In the genomic region with DNA sequence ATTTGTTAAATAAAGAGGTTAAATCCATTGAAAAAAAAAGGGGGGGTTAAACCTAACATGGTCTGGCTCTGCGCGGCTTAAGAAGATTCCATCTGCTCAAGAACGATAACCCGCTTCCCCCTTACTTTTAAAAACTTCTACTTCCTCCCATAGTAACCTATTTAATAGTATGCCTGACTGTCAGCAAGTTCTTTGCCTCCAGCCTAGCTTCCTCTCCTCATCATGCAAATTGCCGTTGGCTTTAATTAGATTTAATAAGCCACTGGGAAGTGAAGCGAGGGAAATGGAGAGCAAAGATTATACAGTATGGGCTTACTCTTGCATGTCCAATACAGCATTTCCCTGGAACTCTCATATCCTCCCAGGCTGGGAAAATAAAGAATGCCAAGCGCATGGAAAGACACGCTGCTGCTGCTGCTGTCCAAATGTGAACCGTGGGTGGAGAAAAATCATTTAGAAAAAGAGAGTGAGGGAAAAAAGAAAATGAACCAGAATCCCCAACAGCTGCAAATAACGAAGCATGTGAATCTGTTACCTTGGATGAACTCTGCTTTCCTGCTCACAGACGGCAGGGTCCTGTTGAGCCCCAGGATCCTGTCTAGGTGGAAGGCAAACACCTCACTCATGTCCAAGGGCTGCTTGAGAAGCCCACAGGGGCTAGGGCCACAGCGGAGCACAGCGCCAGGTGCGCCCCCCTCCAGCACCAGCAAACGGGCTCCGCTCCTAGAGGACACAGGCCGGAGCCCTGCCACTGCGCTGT, we compare ENCODE assay signal across 9 cellular contexts. TPM values are rescaled to one million over a fixed set of nuclear protein-coding genes. Genes with fewer than 3 reads are reported as not detected.
DNase-seq lines count a peak whose midpoint lies in the region; ATAC-seq, FAIRE-seq and TF ChIP-seq lines count a peak whose summit lies in the region.
"Had no signal": no experiment of that assay in that cellular context is flagged by ENCODE, and none has a peak within 500 bp of the region (broad histone marks: within the 10 kb centered on the region; RNA-seq: fewer than 3 reads in every experiment).

No MANE protein-coding gene starts in this region.

- BruUV-seq in endothelial cell of umbilical vein (replicated peaks; lab: Mats Ljungman, UMichigan) = TSS peak; percentile 6

- dilution Hi-C loops in endothelial cell of umbilical vein (cut with MboI; ENCODE audit: extremely low pct_ligation_motif_present, low sequenced_read_pairs) = loop anchor here (25.0 kb wide), 1 partner anchor 158 kb away; no protein-coding TSS in a partner anchor

- no peaks in the 10 kb centered on the region for H3K9me3 ChIP-seq in endothelial cell of umbilical vein (replicated peaks; ENCODE audit: control insufficient read depth, insufficient read depth, low read length)
- no peaks in the 10 kb centered on the region for H3K9me3 ChIP-seq in neutrophil

- ATAC-seq in activated CD8-positive, alpha-beta T cell treated with anti-CD3 and anti-CD28 coated beads for 36 hours = no peak
- ATAC-seq in SK-N-SH treated with all-trans-retinoic acid at 6 μM for 48 hours = no peak

- no peaks in the 10 kb centered on the region for H3K27me3 ChIP-seq in endothelial cell of umbilical vein (ENCODE audit: control insufficient read depth in 2 of 2, insufficient read depth in 2 of 2, low read length in 2 of 2)
- peaks cover 35% of the 10 kb centered on the region for H3K27me3 ChIP-seq in neutrophil

- H3K36me3 ChIP-seq in endothelial cell of umbilical vein (ENCODE audit: control insufficient read depth in 2 of 2, extremely low read depth in 1 of 2, insufficient read depth in 2 of 2, low read length in 2 of 2) = peaks cover 0 to 5% of the 10 kb centered on the region in 2 experiments
- H3K36me3 ChIP-seq in neutrophil = no peaks in the 10 kb centered on the region

- TF ChIP-seq POLR2A in endothelial cell of umbilical vein (IDR thresholded peaks at IDR 0.05; ENCODE audit: low read depth, low read length) (no peak), GM12892 (IDR thresholded peaks at IDR 0.05; ENCODE audit: low read depth, low read length) (no peak)

- FAIRE-seq in endothelial cell of umbilical vein (lab: Jason Lieb, UNC) (peak; percentile 55), GM12892 (lab: Jason Lieb, UNC) (no peak)

- peaks cover 30% of the 10 kb centered on the region for H3K27me3 Mint-ChIP-seq in activated CD8-positive, alpha-beta T cell treated with anti-CD3 and anti-CD28 coated beads for 36 hours

- H3K36me3 Mint-ChIP-seq in activated CD8-positive, alpha-beta T cell treated with anti-CD3 and anti-CD28 coated beads for 36 hours (ENCODE audit: low read depth) = no peaks in the 10 kb centered on the region

- POLR2A ChIA-PET in endothelial cell of umbilical vein (lab: Charles Lee) = no interaction called here
- POLR2A ChIA-PET in activated CD8-positive, alpha-beta T cell treated with anti-CD3 and anti-CD28 coated beads for 36 hours (lab: Charles Lee) = no interaction called here

- DNase-seq in NCI-H526 (lab: John Stamatoyannopoulos, UW) = peak; percentile 90 to 92
- DNase-seq in endothelial cell of umbilical vein (ENCODE audit: low read depth, low spot score) = peak; percentile 61
- no peak for DNase-seq in activated CD8-positive, alpha-beta T cell treated with anti-CD3 and anti-CD28 coated beads for 36 hours
- no peak for DNase-seq in AG08396 (ENCODE audit: low spot score)
- DNase-seq in GM12892 (ENCODE audit: insufficient read length) = no peak
- DNase-seq: activated T-cell treated with anti-CD3 and anti-CD28 coated beads, Interleukin-2, amount 50 U/mL, for 4 hours had no signal

- TF ChIP-seq CTCF in C4-2B (conservative IDR thresholded peaks at IDR 0.05) = no peak
- TF ChIP-seq CTCF in endothelial cell of umbilical vein (IDR thresholded peaks at IDR 0.05; ENCODE audit: extremely low read depth in 1 of 2, insufficient read depth in 1 of 2, low read depth in 1 of 2, low read length in 2 of 2) = no peak
- TF ChIP-seq CTCF in neutrophil (IDR thresholded peaks at IDR 0.05) = no peak
- TF ChIP-seq CTCF in activated CD8-positive, alpha-beta T cell treated with anti-CD3 and anti-CD28 coated beads for 36 hours (IDR thresholded peaks at IDR 0.05) = no peak

- no peak overlapping the region for H3K4me3 Mint-ChIP-seq in activated CD8-positive, alpha-beta T cell treated with anti-CD3 and anti-CD28 coated beads for 36 hours
- H3K4me3 Mint-ChIP-seq: activated T-cell treated with anti-CD3 and anti-CD28 coated beads, Interleukin-2, amount 50 U/mL, for 4 hours had no signal

- peaks cover 66% of the 10 kb centered on the region for H3K79me2 ChIP-seq in endothelial cell of umbilical vein (ENCODE audit: control insufficient read depth, insufficient read depth, low read length)

- H3K27ac Mint-ChIP-seq in activated CD8-positive, alpha-beta T cell treated with anti-CD3 and anti-CD28 coated beads for 36 hours = no peak overlapping the region

- peak overlapping the region; percentile 82 for H3K9ac ChIP-seq in endothelial cell of umbilical vein (replicated peaks; ENCODE audit: extremely low read depth, insufficient read depth, low read length)

- H3K9me3 Mint-ChIP-seq in activated CD8-positive, alpha-beta T cell treated with anti-CD3 and anti-CD28 coated beads for 36 hours = no peaks in the 10 kb centered on the region
- H3K9me3 Mint-ChIP-seq: activated T-cell treated with anti-CD3 and anti-CD28 coated beads, Interleukin-2, amount 50 U/mL, for 4 hours had no signal

- intact Hi-C loops in endothelial cell of umbilical vein (cut with micrococcal nuclease) = loop anchor here (1.0 to 10.0 kb wide), 7 partner anchors 9 to 1695 kb away; partner anchors contain the start of gene TMEM144
- intact Hi-C loops in activated CD8-positive, alpha-beta T cell treated with anti-CD3 and anti-CD28 coated beads for 36 hours (cut with micrococcal nuclease) = no loop called here

- H3K27ac ChIP-seq in C4-2B = peak overlapping the region; percentile 39; the same call in 1 of the 2 replicates
- H3K27ac ChIP-seq in endothelial cell of umbilical vein (ENCODE audit: insufficient read depth, low read depth, low read length) = peak overlapping the region; percentile 54
- H3K27ac ChIP-seq in neutrophil = no peak overlapping the region

- CTCF ChIA-PET in endothelial cell of umbilical vein (lab: Charles Lee) = interaction anchor here (0.7 to 3.6 kb wide), 23 partner anchors 9 to 191 kb away, joined by 3 to 29 read pairs (median 6); partner anchors contain the start of gene TMEM144
- CTCF ChIA-PET in activated CD8-positive, alpha-beta T cell treated with anti-CD3 and anti-CD28 coated beads for 36 hours (lab: Charles Lee) = interaction anchor here (0.8 to 1.6 kb wide), 5 partner anchors 13 to 175 kb away, joined by 3 to 6 read pairs (median 3); no protein-coding TSS in a partner anchor

- H3K4me1 Mint-ChIP-seq in activated CD8-positive, alpha-beta T cell treated with anti-CD3 and anti-CD28 coated beads for 36 hours (ENCODE audit: low read depth) = no peaks in the 10 kb centered on the region

- H2AFZ ChIP-seq in endothelial cell of umbilical vein (ENCODE audit: low read depth, low read length) = peak overlapping the region; percentile 8

- H3K4me3 ChIP-seq in endothelial cell of umbilical vein (replicated peaks in 1 of 3; ENCODE audit: insufficient read depth in 1 of 3, low read depth in 1 of 3, low read length in 3 of 3) (peak overlapping the region; percentile 53 to 94 (median 57)), neutrophil (ENCODE audit: low read depth in 1 of 2, low read length in 1 of 2) (peak overlapping the region; percentile 45 to 47)

- H3K4me2 ChIP-seq in endothelial cell of umbilical vein (ENCODE audit: insufficient read depth, low read length) = peak overlapping the region; percentile 92

- no peaks in the 10 kb centered on the region for H4K20me1 ChIP-seq in endothelial cell of umbilical vein (replicated peaks; ENCODE audit: control insufficient read depth, extremely low read depth, insufficient read depth, low read length)

- H3K4me1 ChIP-seq in endothelial cell of umbilical vein (ENCODE audit: control insufficient read depth, extremely low read depth, insufficient read depth, low read length) (peaks cover 41% of the 10 kb centered on the region), neutrophil (ENCODE audit: control insufficient read depth in 1 of 2, insufficient read depth in 1 of 2, low read depth in 1 of 2, low read length in 1 of 2) (peaks cover 26 to 33% of the 10 kb centered on the region in 2 experiments)

- H3K9me1 ChIP-seq in endothelial cell of umbilical vein (replicated peaks; ENCODE audit: control insufficient read depth, extremely low read depth, insufficient read depth, low read length) = no peaks in the 10 kb centered on the region

TF ChIP-seq in endothelial cell of umbilical vein, 7 proteins besides CTCF, POLR2A, EP300 and RAD21 (continues in another document):
- no peak for TF ChIP-seq GATA2 (IDR thresholded peaks at IDR 0.05; ENCODE audit: insufficient read depth, insufficient read length, low read depth, low read length)

TF ChIP-seq in SK-N-SH treated with all-trans-retinoic acid at 6 μM for 48 hours, 23 proteins besides CTCF, POLR2A, EP300 and RAD21 (continues in another document):
- TF ChIP-seq ZNF8 (CRISPR knock-in tag; IDR thresholded peaks at IDR 0.05) = no peak

RNA-seq across cellular contexts. Expression of gene GASK1B, which starts 2.7 kb away (rescaled TPM):
- total RNA-seq in endothelial cell of umbilical vein = 235 and 238 TPM in 2 replicates
- 141 and 160 TPM in 2 replicates for polyA plus RNA-seq in endothelial cell of umbilical vein
- 95.6 and 113 TPM in 2 replicates for polyA plus RNA-seq in endothelial cell of umbilical vein (2011; cell fraction: cytosol; rRNA removed)
- 127 and 148 TPM in 2 replicates for polyA plus RNA-seq in endothelial cell of umbilical vein (2011; cell fraction: nucleus; rRNA removed)
- 142 and 143 TPM in 2 replicates for polyA plus RNA-seq in endothelial cell of umbilical vein (2012)
- 352 and 369 TPM in 2 replicates for polyA minus RNA-seq in endothelial cell of umbilical vein
- polyA minus RNA-seq in endothelial cell of umbilical vein (2011; cell fraction: cytosol; rRNA and poly(A)+ RNA removed) = not detected
- polyA minus RNA-seq in endothelial cell of umbilical vein (2011; cell fraction: nucleus; rRNA and poly(A)+ RNA removed) = 427 and 439 TPM in 2 replicates
- not detected for total RNA-seq in activated CD8-positive, alpha-beta T cell treated with anti-CD3 and anti-CD28 coated beads for 36 hours
- not detected for polyA plus RNA-seq in GM12892 (2012; ENCODE audit: missing spikeins)

RNA-seq across cellular contexts. Expression of gene TMEM144, which starts 40.2 kb away (rescaled TPM):
- total RNA-seq in endothelial cell of umbilical vein = 23.0 and 23.9 TPM in 2 replicates
- 10.5 and 10.6 TPM in 2 replicates for polyA plus RNA-seq in endothelial cell of umbilical vein
- 2.3 and 3.1 TPM in 2 replicates for polyA plus RNA-seq in endothelial cell of umbilical vein (2011; cell fraction: cytosol; rRNA removed)
- polyA plus RNA-seq in endothelial cell of umbilical vein (2011; cell fraction: nucleus; rRNA removed) = 78.6 and 80.6 TPM in 2 replicates
- 5.2 and 5.6 TPM in 2 replicates for polyA plus RNA-seq in endothelial cell of umbilical vein (2012)
- 70.2 and 95.2 TPM in 2 replicates for polyA minus RNA-seq in endothelial cell of umbilical vein
- 2.2 TPM for polyA minus RNA-seq in endothelial cell of umbilical vein (2011; cell fraction: cytosol; rRNA and poly(A)+ RNA removed)
- 156 and 223 TPM in 2 replicates for polyA minus RNA-seq in endothelial cell of umbilical vein (2011; cell fraction: nucleus; rRNA and poly(A)+ RNA removed)
- under 1 TPM in 1 of 2 experiments, not detected in 1; 0.09 TPM for total RNA-seq in activated CD8-positive, alpha-beta T cell treated with anti-CD3 and anti-CD28 coated beads for 36 hours
- polyA plus RNA-seq in GM12892 (2012; ENCODE audit: missing spikeins) = 0.87 TPM

Comparison
In these comparisons a context has a peak if more than half of its experiments do, and no peak if none do; other contexts are left out.
1. DNase-seq: peak in NCI-H526 (2 of 2) and endothelial cell of umbilical vein (single experiment); none in activated CD8-positive, alpha-beta T cell treated with anti-CD3 and anti-CD28 coated beads for 36 hours (single experiment), AG08396 (single experiment) and GM12892 (single experiment).
2. RNA of gene GASK1B, which starts 2.7 kb away (total RNA-seq): 235 to 238 TPM in endothelial cell of umbilical vein; not detected in activated CD8-positive, alpha-beta T cell treated with anti-CD3 and anti-CD28 coated beads for 36 hours; every median in the first group is over 100 times any median in the second.
3. RNA of gene TMEM144, which starts 40.2 kb away (total RNA-seq): 23.0 to 23.9 TPM in endothelial cell of umbilical vein; 0.09 TPM in activated CD8-positive, alpha-beta T cell treated with anti-CD3 and anti-CD28 coated beads for 36 hours; every median in the first group is over 10 times any median in the second.